Comparison of ENCODE assay signal across 8 cellular contexts in genomic region chr11:118820412-118821357, GRCh38. TPM values are rescaled to one million over a fixed set of nuclear protein-coding genes. Genes with fewer than 3 reads are reported as not detected.
DNase-seq lines count a peak whose midpoint lies in the region; ATAC-seq and TF ChIP-seq lines count a peak whose summit lies in the region.

No MANE protein-coding gene starts in this region.

- POLR2A ChIA-PET in HCT116 (lab: Charles Lee) = interaction anchor here (1.3 to 2.7 kb wide), 3 partner anchors 11 to 31 kb away, joined by 3 to 14 read pairs (median 4); no protein-coding TSS in a partner anchor

- intact Hi-C loops in HCT116 (cut with micrococcal nuclease) = no loop called here

- DNase-seq in activated CD4-positive, CD25-positive, alpha-beta regulatory T cell (lab: John Stamatoyannopoulos, UW) = no peak
- DNase-seq in HCT116 (ENCODE audit: low read depth, low spot score) (peak; percentile 50), NCI-H2029 treated with DMSO at 0.1 percent for 48 hours (lab: John Stamatoyannopoulos, UW) (peak; percentile 53), cerebellar nuclear complex (lab: John Stamatoyannopoulos, UW) (peak; percentile 92 to 94), KBM-7 (no peak), NCI-H1048 (lab: John Stamatoyannopoulos, UW) (no peak)

- no peaks in the 10 kb centered on the region for H4K20me1 ChIP-seq in HCT116 (ENCODE audit: insufficient read depth)

- H3K9me3 ChIP-seq in HCT116 (ENCODE audit: control insufficient read depth in 1 of 2, insufficient read depth in 1 of 2, low read depth in 1 of 2, low read length in 2 of 2) = no peaks in the 10 kb centered on the region
- H3K9me3 ChIP-seq in mucosa of stomach (ENCODE audit: control insufficient read depth, low read length) = no peaks in the 10 kb centered on the region

- in situ Hi-C loops in KBM-7 (cut with MboI; ENCODE audit: low pct_unique_long_range_greater_than_20kb, low sequenced_read_pairs) = no loop called here

- H3K79me2 ChIP-seq in HCT116 (ENCODE audit: insufficient read depth, low read length) = no peaks in the 10 kb centered on the region

- peak overlapping the region; percentile 1 to 25; a peak in 3 of 4 replicates for H3K4me3 ChIP-seq in HCT116 (replicated peaks in 1 of 2; ENCODE audit: low read depth in 1 of 2, low read length in 2 of 2)
- no peak overlapping the region for H3K4me3 ChIP-seq in mucosa of stomach (ENCODE audit: low read length)

- H3K4me1 ChIP-seq in HCT116 (ENCODE audit: control insufficient read depth in 1 of 2, insufficient read depth in 2 of 2, low read length in 2 of 2) (peaks cover 15 to 21% of the 10 kb centered on the region in 2 experiments), mucosa of stomach (ENCODE audit: control insufficient read depth, insufficient read depth, low read length) (peaks cover 9% of the 10 kb centered on the region)

- peak overlapping the region; percentile 68 for H3K4me2 ChIP-seq in HCT116 (ENCODE audit: low read length)

- RAD21 ChIA-PET in HCT116 (lab: Charles Lee; ENCODE audit: low non-redundant PET in 1 of 2, low total read pairs in 2 of 2, uncharacterized antibody in 2 of 2, unreplicated experiment in 2 of 2) = no interaction called here

- peak; percentile 76 to 82 for ATAC-seq in activated CD4-positive, CD25-positive, alpha-beta regulatory T cell treated with anti-CD3 and anti-CD28 coated beads, Interleukin-2, amount 50 U/mL, for 24 hours
- ATAC-seq in HCT116 = peak; percentile 96

- CTCF ChIA-PET in HCT116 (lab: Charles Lee) = interaction anchor here (0.6 to 1.6 kb wide), 4 partner anchors 10 to 107 kb away, joined by 3 to 5 read pairs (median 4); no protein-coding TSS in a partner anchor

- H3K36me3 ChIP-seq in HCT116 (ENCODE audit: control insufficient read depth in 1 of 2, insufficient read depth in 2 of 2, low read length in 2 of 2) (no peaks in the 10 kb centered on the region), mucosa of stomach (ENCODE audit: control insufficient read depth, insufficient read depth, low read length) (no peaks in the 10 kb centered on the region)

- no peaks in the 10 kb centered on the region for H3K27me3 ChIP-seq in HCT116 (ENCODE audit: insufficient read depth, low read length)
- no peaks in the 10 kb centered on the region for H3K27me3 ChIP-seq in mucosa of stomach (ENCODE audit: control insufficient read depth, insufficient read depth, low read length)

- no peak for TF ChIP-seq CTCF in HCT116 (IDR thresholded peaks at IDR 0.05 in 2 of 3, conservative IDR thresholded peaks at IDR 0.05 in 1 of 3; ENCODE audit: borderline replicate concordance in 1 of 3, insufficient read depth in 1 of 3, low read depth in 2 of 3, low read length in 2 of 3)

- no peaks in the 10 kb centered on the region for H3K9me2 ChIP-seq in HCT116 (ENCODE audit: insufficient read depth)

- peak overlapping the region; percentile 92 for H2AFZ ChIP-seq in HCT116 (ENCODE audit: low read depth, low read length, poor library complexity, severe bottlenecking)

- H3K9ac ChIP-seq in HCT116 (ENCODE audit: low read length) = peak overlapping the region; percentile 17; the same call in 1 of the 2 replicates
- H3K9ac ChIP-seq in mucosa of stomach (ENCODE audit: low read length) = peak overlapping the region; percentile 22

- TF ChIP-seq POLR2A in HCT116 (IDR thresholded peaks at IDR 0.05; ENCODE audit: borderline replicate concordance, extremely low read depth, insufficient read depth, insufficient read length) = no peak

- BruUV-seq in HCT116 (replicated peaks; lab: Mats Ljungman, UMichigan) = no TSS peak

- peak overlapping the region; percentile 9 for H3K27ac ChIP-seq in HCT116 (ENCODE audit: low read depth, low read length)

- no peak for TF ChIP-seq RAD21 in HCT116 (IDR thresholded peaks at IDR 0.05; ENCODE audit: low read depth)

TF ChIP-seq in HCT116, 20 proteins besides CTCF, POLR2A, EP300 and RAD21:
- TF ChIP-seq CBX3 (IDR thresholded peaks at IDR 0.05; ENCODE audit: low read depth) = peak; percentile 72
- TF ChIP-seq POLR2AphosphoS5 (IDR thresholded peaks at IDR 0.05; ENCODE audit: low read depth, low read length) = no peak; the same call in 1 of the 2 replicates
- peak; percentile 38; the same call in 1 of the 2 replicates for TF ChIP-seq MAX (IDR thresholded peaks at IDR 0.05)
- TF ChIP-seq FOSL1 (IDR thresholded peaks at IDR 0.05; ENCODE audit: low read depth) = peak; percentile 28; the same call in 1 of the 2 replicates

RNA-seq across cellular contexts. Expression of gene DDX6, which starts 29.7 kb away (rescaled TPM):
- 150 TPM for total RNA-seq in HCT116 (2021; ENCODE audit: unreplicated experiment)
- polyA plus RNA-seq in HCT116 (2012) = 25.0 and 29.6 TPM in 2 replicates

Comparison
In these comparisons a context has a peak if more than half of its experiments do, and no peak if none do; other contexts are left out.
1. DNase-seq: peak in HCT116 (single experiment), NCI-H2029 treated with DMSO at 0.1 percent for 48 hours (single experiment) and cerebellar nuclear complex (2 of 2); none in activated CD4-positive, CD25-positive, alpha-beta regulatory T cell (0 of 4), KBM-7 (single experiment) and NCI-H1048 (single experiment).